In genomic region chr7:28179081-28180030, GRCh38 we compare ENCODE assay signal across 8 cellular contexts. TPM values are rescaled to one million over a fixed set of nuclear protein-coding genes. Genes with fewer than 3 reads are reported as not detected.
DNase-seq lines count a peak whose midpoint lies in the region; ATAC-seq and TF ChIP-seq lines count a peak whose summit lies in the region.

No MANE protein-coding gene starts in this region.

- 2 to 4% (median 2%) methylated on average over 9 to 95 of the region's 97 CpGs for WGBS in stomach, 5 donors

- intact Hi-C loops in Panc1 (cut with micrococcal nuclease; ENCODE audit: unreplicated experiment) (no loop called here), stomach (cut with DNase I; ENCODE audit: low total_unique reads) (no loop called here)

- peaks cover 33% of the 10 kb centered on the region for H3K27me3 Mint-ChIP-seq in nephron progenitor cell (ENCODE audit: low read depth, poor library complexity)

- H3K9me3 ChIP-seq in Panc1 (ENCODE audit: control insufficient read depth, insufficient read depth, low read depth, low read length), result no peaks in the 10 kb centered on the region
- no peaks in the 10 kb centered on the region for H3K9me3 ChIP-seq in stomach

- CTCF ChIA-PET in Panc1 (lab: Charles Lee), result no interaction called here

- no peaks in the 10 kb centered on the region for H3K9me3 Mint-ChIP-seq in nephron progenitor cell

- no peak overlapping the region for H3K27ac Mint-ChIP-seq in nephron progenitor cell

- H3K36me3 Mint-ChIP-seq in nephron progenitor cell (ENCODE audit: low read depth), result no peaks in the 10 kb centered on the region

- H3K4me1 Mint-ChIP-seq in nephron progenitor cell, result peaks cover 12% of the 10 kb centered on the region

- no peaks in the 10 kb centered on the region for H3K36me3 ChIP-seq in Panc1 (ENCODE audit: control insufficient read depth, insufficient read depth, low read length)
- no peaks in the 10 kb centered on the region for H3K36me3 ChIP-seq in stomach

- H3K4me3 ChIP-seq in Panc1 (ENCODE audit: low read depth in 2 of 2, low read length in 2 of 2) (peak overlapping the region; percentile 60 to 65), fibroblast of the aortic adventitia (ENCODE audit: low read depth, low read length) (peak overlapping the region; percentile 84), stomach (peak overlapping the region; percentile 82 to 91 (median 86))

- DNase-seq in Ammon's horn (ENCODE audit: low spot score) (peak; percentile 78), GM19238 (ENCODE audit: insufficient read length, low spot score) (peak; percentile 66), Panc1 (ENCODE audit: low read depth, low spot score) (no peak), fibroblast of the aortic adventitia (ENCODE audit: low read depth) (no peak), nephron progenitor cell (peak; percentile 72), stomach (peak; percentile 72)
- DNase-seq in activated T-helper 1 cell treated with anti-CD3 and anti-CD28 coated beads, Interleukin-2, amount 50 U/mL, for 16 hours (ENCODE audit: low read depth in 1 of 2, low spot score in 1 of 2), result peak; percentile 48 to 63

- no TSS peak for BruUV-seq in Panc1 (replicated peaks; lab: Mats Ljungman, UMichigan)

- H3K4me1 ChIP-seq in Panc1 (ENCODE audit: control insufficient read depth, insufficient read depth, low read length) (peaks cover 15% of the 10 kb centered on the region), stomach (peaks cover 6 to 58% (median 40%) of the 10 kb centered on the region in 4 donors)

- TF ChIP-seq CTCF in Panc1 (IDR thresholded peaks at IDR 0.05), result no peak
- no peak for TF ChIP-seq CTCF in fibroblast of the aortic adventitia (IDR thresholded peaks at IDR 0.05; ENCODE audit: insufficient read depth, low read length)
- TF ChIP-seq CTCF in nephron progenitor cell (IDR thresholded peaks at IDR 0.05), result no peak
- no peak for TF ChIP-seq CTCF in stomach (IDR thresholded peaks at IDR 0.05)

- POLR2A ChIA-PET in Panc1 (lab: Charles Lee), result no interaction called here

- H3K27me3 ChIP-seq in Panc1 (ENCODE audit: control insufficient read depth, insufficient read depth, low read length) (0 out of 2 replicates have a peak, but pooled peaks cover 2% of the 10 kb centered on the region), stomach (no peaks in the 10 kb centered on the region)

- no peak for TF ChIP-seq EP300 in stomach (IDR thresholded peaks at IDR 0.05)

- H3K4me3 Mint-ChIP-seq in nephron progenitor cell, result peak overlapping the region; percentile 81

- in situ Hi-C loops in Panc1 (cut with HindIII; ENCODE audit: low pct_unique_long_range_greater_than_20kb, low sequenced_read_pairs), result no loop called here

- TF ChIP-seq POLR2A in stomach (IDR thresholded peaks at IDR 0.05), result no peak

- H3K27ac ChIP-seq in Panc1 (ENCODE audit: low read length) (peak overlapping the region; percentile 62), stomach (peak overlapping the region; percentile 69 to 90 (median 88))

- ATAC-seq in HG03432 (IDR thresholded peaks at IDR 0.05; ENCODE audit: unreplicated experiment) (peak; percentile 77), Panc1 (peak; percentile 87)

RNA-seq across cellular contexts. Expression of gene JAZF1, which starts 1.2 kb away (rescaled TPM):
- total RNA-seq in Panc1 (2021; ENCODE audit: unreplicated experiment) (8.8 TPM), fibroblast of the aortic adventitia (ENCODE audit: low replicate concordance) (1.5 and 8.3 TPM in 2 replicates), stomach (10 to 100 TPM in 2 of 5 donors, 1 to 10 TPM in 1, under 1 TPM in 2; 0.58 to 16.7 (median 7.1) TPM)
- polyA plus RNA-seq in Panc1 (2012; ENCODE audit: insufficient read length), result 11.6 TPM
- 10 to 100 TPM in 1 of 3 donors, 1 to 10 TPM in 2; 5.8 to 11.0 (median 7.3) TPM for polyA plus RNA-seq in stomach

Comparison
In these comparisons a context has a peak if more than half of its experiments do, and no peak if none do; other contexts are left out.
1. DNase-seq: peak in Ammon's horn (single experiment), GM19238 (single experiment), activated T-helper 1 cell treated with anti-CD3 and anti-CD28 coated beads, Interleukin-2, amount 50 U/mL, for 16 hours (2 of 2), nephron progenitor cell (single experiment) and stomach (single experiment); none in Panc1 (single experiment) and fibroblast of the aortic adventitia (single experiment).
2. Peak in every context shown above with its lines, with median percentiles within 50 percentile points of each other: H3K4me3 ChIP-seq.